ENCODE assay signal across 8 cellular contexts in genomic region chr19:40523322-40524047, GRCh38. TPM values are rescaled to one million over a fixed set of nuclear protein-coding genes. Genes with fewer than 3 reads are reported as not detected.
DNase-seq lines count a peak whose midpoint lies in the region; ATAC-seq, FAIRE-seq and TF ChIP-seq lines count a peak whose summit lies in the region.

No MANE protein-coding gene starts in this region.

- H3K4me3 ChIP-seq in bronchial epithelial cell (ENCODE audit: low read depth, low read length) (no peak overlapping the region), stomach (no peak overlapping the region)

- no peak for TF ChIP-seq EP300 in stomach (IDR thresholded peaks at IDR 0.05)

- no peaks in the 10 kb centered on the region for H3K9me3 ChIP-seq in stomach

- peaks cover 5 to 17% (median 15%) of the 10 kb centered on the region in 4 donors for H3K4me1 ChIP-seq in stomach

- no peaks in the 10 kb centered on the region for H3K27me3 ChIP-seq in bronchial epithelial cell (ENCODE audit: control insufficient read depth, insufficient read depth, low read length)
- peaks cover 0 to 32% (median 12%) of the 10 kb centered on the region in 3 donors for H3K27me3 ChIP-seq in stomach

- no peak for TF ChIP-seq POLR2A in stomach (IDR thresholded peaks at IDR 0.05)

- FAIRE-seq in bronchial epithelial cell (lab: Jason Lieb, UNC): no peak

- H3K27ac ChIP-seq in stomach: no peak overlapping the region

- intact Hi-C loops in stomach (cut with DNase I; ENCODE audit: low total_unique reads): no loop called here

- ATAC-seq in activated CD4-positive, CD25-positive, alpha-beta regulatory T cell treated with anti-CD3 and anti-CD28 coated beads, Interleukin-2, amount 50 U/mL, for 24 hours: peak; percentile 43 to 55
- ATAC-seq in GM19324 (IDR thresholded peaks at IDR 0.05; ENCODE audit: low FRiP score, unreplicated experiment): no peak

- TF ChIP-seq CTCF in bronchial epithelial cell (IDR thresholded peaks at IDR 0.05; ENCODE audit: insufficient read depth, low read length, severe bottlenecking) (peak; percentile 89), stomach (IDR thresholded peaks at IDR 0.05) (peak in 5 of 7 experiments; percentile 31 to 62 (median 51))

- H3K36me3 ChIP-seq in bronchial epithelial cell (ENCODE audit: control insufficient read depth, insufficient read depth, low read length): no peaks in the 10 kb centered on the region
- no peaks in the 10 kb centered on the region for H3K36me3 ChIP-seq in stomach

- WGBS in stomach, 5 donors: 39 to 52% (median 45%) methylated on average over 15 to 17 of the region's 17 CpGs

- DNase-seq in activated CD4-positive, CD25-positive, alpha-beta regulatory T cell (lab: John Stamatoyannopoulos, UW): no peak
- DNase-seq in NCI-H1694 treated with DMSO at 0.1 percent for 48 hours (lab: John Stamatoyannopoulos, UW) (peak; percentile 69), T-helper 2 cell (peak in 3 of 5 experiments; percentile 18 to 75 (median 23)), bronchial epithelial cell (ENCODE audit: low read depth) (peak; percentile 58), left kidney (ENCODE audit: low read depth, low spot score) (peak; percentile 86), stomach (peak; percentile 80)

RNA-seq across cellular contexts. Expression of gene SHKBP1, which starts 53.2 kb away (rescaled TPM):
- total RNA-seq in bronchial epithelial cell: 29.2 and 29.4 TPM in 2 replicates
- total RNA-seq in stomach: 100 to 1,000 TPM in 1 of 5 donors, 10 to 100 TPM in 4; 15.8 to 102 (median 70.6) TPM
- 10 to 100 TPM; 76.1 to 95.7 (median 79.9) TPM for polyA plus RNA-seq in stomach

RNA-seq across cellular contexts. Expression of gene SPTBN4, which starts 56.7 kb away (rescaled TPM):
- total RNA-seq in bronchial epithelial cell (0.53 and 1.8 TPM in 2 replicates), stomach (10 to 100 TPM in 1 of 5 donors, 1 to 10 TPM in 3, not detected in 1; 2.2 to 18.1 (median 2.6) TPM)
- polyA plus RNA-seq in stomach: 1 to 10 TPM; 1.4 to 2.2 (median 2.0) TPM

RNA-seq across cellular contexts. Expression of gene BLVRB, which starts 57.9 kb away (rescaled TPM):
- 682 and 797 TPM in 2 replicates for total RNA-seq in bronchial epithelial cell
- 100 to 1,000 TPM in 4 of 5 donors, 10 to 100 TPM in 1; 54.3 to 561 (median 121) TPM for total RNA-seq in stomach
- 100 to 1,000 TPM; 247 to 492 (median 288) TPM for polyA plus RNA-seq in stomach

Comparison
In these comparisons a context has a peak if more than half of its experiments do, and no peak if none do; other contexts are left out.
1. DNase-seq: peak in NCI-H1694 treated with DMSO at 0.1 percent for 48 hours (single experiment), T-helper 2 cell (3 of 5), bronchial epithelial cell (single experiment), left kidney (single experiment) and stomach (single experiment); none in activated CD4-positive, CD25-positive, alpha-beta regulatory T cell (0 of 4).